In genomic region chr7:107387573-107388219, GRCh38 we compare ENCODE assay signal across 11 cellular contexts.
DNase-seq lines count a peak whose midpoint lies in the region; ATAC-seq, FAIRE-seq and TF ChIP-seq lines count a peak whose summit lies in the region.
"Had no signal": no experiment of that assay in that cellular context is flagged by ENCODE, and none has a peak within 500 bp of the region (broad histone marks: within the 10 kb centered on the region; RNA-seq: fewer than 3 reads in every experiment).

No MANE protein-coding gene starts in this region.

- peak overlapping the region; percentile 11 for H3K27ac ChIP-seq in left lung
- H3K27ac ChIP-seq: RWPE1 had no signal

- DNase-seq in AG08396 (ENCODE audit: low spot score) (peak; percentile 12), HT-29 (ENCODE audit: low spot score) (peak; percentile 30), astrocyte of the spinal cord (ENCODE audit: low read depth, low spot score) (peak; percentile 83), left lung (no peak), NCI-H345 treated with DMSO at 0.1 percent for 48 hours (lab: John Stamatoyannopoulos, UW; ENCODE audit: unreplicated experiment) (no peak), RCC 7860 (ENCODE audit: low spot score) (no peak), H54 (ENCODE audit: insufficient read length, low spot score) (no peak), NCI-H510A treated with DMSO at 0.1 percent for 48 hours (lab: John Stamatoyannopoulos, UW) (no peak)
- DNase-seq: kidney glomerular epithelial cell had no signal

- ATAC-seq in left lung: no peak

- TF ChIP-seq CTCF in astrocyte of the spinal cord (IDR thresholded peaks at IDR 0.05; ENCODE audit: low read depth, low read length): no peak
- TF ChIP-seq CTCF in left lung (IDR thresholded peaks at IDR 0.05): no peak

- no peaks in the 10 kb centered on the region for H3K9me3 ChIP-seq in left lung

- H3K36me3 ChIP-seq in left lung: no peaks in the 10 kb centered on the region

- intact Hi-C loops in left lung (cut with DNase I): no loop called here

- FAIRE-seq in RCC 7860 (lab: Jason Lieb, UNC) (no peak), H54 (lab: Jason Lieb, UNC) (no peak)
- FAIRE-seq: GM12892 had no signal

- TF ChIP-seq POLR2A in H54 (IDR thresholded peaks at IDR 0.05; ENCODE audit: low read depth, low read length): no peak

- in situ Hi-C loops in astrocyte of the spinal cord (cut with HindIII; ENCODE audit: low sequenced_read_pairs): no loop called here

- H3K4me3 ChIP-seq in astrocyte of the spinal cord (ENCODE audit: low read depth, low read length) (no peak overlapping the region), left lung (no peak overlapping the region)

- H3K4me1 ChIP-seq in left lung: peaks cover 0 to 12% of the 10 kb centered on the region in 2 donors

- no peaks in the 10 kb centered on the region for H3K27me3 ChIP-seq in left lung

Comparison
In these comparisons a context has a peak if more than half of its experiments do, and no peak if none do; other contexts are left out.
1. DNase-seq: peak in AG08396 (single experiment), HT-29 (single experiment) and astrocyte of the spinal cord (single experiment); none in left lung (0 of 2), NCI-H345 treated with DMSO at 0.1 percent for 48 hours (single experiment), RCC 7860 (single experiment), H54 (single experiment) and NCI-H510A treated with DMSO at 0.1 percent for 48 hours (single experiment).